Comparison of ENCODE assay signal across 17 cellular contexts in the genomic region with DNA sequence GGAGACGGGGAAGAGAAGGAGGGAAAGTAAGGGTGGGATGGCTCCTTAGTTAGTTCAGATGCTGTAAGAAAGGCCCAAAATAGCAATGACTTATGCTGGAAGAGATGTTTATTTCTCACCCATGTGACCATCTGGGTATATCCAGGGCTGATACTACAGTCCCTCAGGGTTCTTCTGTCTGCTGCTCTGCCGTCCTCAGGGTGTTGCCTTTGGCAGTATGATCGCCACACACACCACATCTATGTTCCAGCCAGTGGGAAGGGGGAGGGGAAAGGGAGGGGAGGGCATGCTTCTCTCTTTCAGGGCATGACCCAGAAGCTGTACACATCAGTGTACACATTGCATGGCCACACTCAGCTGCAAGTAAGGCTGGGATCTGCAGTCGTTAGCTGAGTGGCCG. TPM values are rescaled to one million over a fixed set of nuclear protein-coding genes. Genes with fewer than 3 reads are reported as not detected.
DNase-seq lines count a peak whose midpoint lies in the region; ATAC-seq and TF ChIP-seq lines count a peak whose summit lies in the region.
"Had no signal": no experiment of that assay in that cellular context is flagged by ENCODE, and none has a peak within 500 bp of the region (broad histone marks: within the 10 kb centered on the region; RNA-seq: fewer than 3 reads in every experiment).

No MANE protein-coding gene starts in this region.

- H3K9me3 Mint-ChIP-seq in brain, result no peaks in the 10 kb centered on the region
- H3K9me3 Mint-ChIP-seq: stimulated activated effector memory CD8-positive, alpha-beta T cell treated with anti-CD3 and anti-CD28 coated beads, Interleukin-12 subunit alpha, Interleukin-12 subunit beta, amount 100 ng/mL, for 72 hours had no signal

- intact Hi-C loops in left cardiac atrium (cut with DNase I), result loop anchor here in 1 of 2 donors (10.0 kb wide), 1 partner anchor 410 kb away; no protein-coding TSS in a partner anchor
- intact Hi-C loops in posterior vena cava (cut with DNase I), result loop anchor here in 1 of 2 donors (10.0 kb wide), 1 partner anchor 230 kb away; a partner anchor contains a TSS

- peaks cover 55% of the 10 kb centered on the region for H3K4me1 Mint-ChIP-seq in brain

- peak; percentile 43 to 56 for ATAC-seq in left cardiac atrium
- ATAC-seq: activated CD8-positive, alpha-beta memory T cell treated with anti-CD3 and anti-CD28 coated beads, Interleukin-2, amount 10 ng/mL, durations not matched to agents 7 days and 5 days; foreskin keratinocyte; stimulated activated effector memory CD8-positive, alpha-beta T cell treated with anti-CD3 and anti-CD28 coated beads, Interleukin-12 subunit alpha, Interleukin-12 subunit beta, amount 100 ng/mL, for 72 hours; upper lobe of right lung had no signal

- DNase-seq in left cardiac atrium (no peak), posterior vena cava (ENCODE audit: low spot score) (peak; percentile 61), cerebellum (ENCODE audit: low spot score) (no peak), GM20000 (ENCODE audit: low spot score) (no peak), WERI-Rb-1 (no peak)
- DNase-seq in stimulated activated CD8-positive, alpha-beta memory T cell treated with anti-CD3 and anti-CD28 coated beads, Interleukin-4, amount 100 ng/mL, for 48 hours, result no peak
- DNase-seq: activated CD8-positive, alpha-beta memory T cell treated with anti-CD3 and anti-CD28 coated beads, Interleukin-2, amount 10 ng/mL, durations not matched to agents 7 days and 5 days; activated gamma-delta T cell treated with Interleukin-2 at 50 U/mL for 16 hours; Caco-2; foreskin keratinocyte; Karpas-422; mammary epithelial cell; T-helper 1 cell; upper lobe of right lung had no signal

- TF ChIP-seq CTCF in brain (conservative IDR thresholded peaks at IDR 0.05) (no peak), GM20000 (IDR thresholded peaks at IDR 0.05; ENCODE audit: extremely low read depth, missing control alignments) (no peak), WERI-Rb-1 (IDR thresholded peaks at IDR 0.05; ENCODE audit: low read depth, low read length) (no peak)

- peak overlapping the region in 3 of 5 experiments; percentile 15 to 61 (median 60) for H3K27ac Mint-ChIP-seq in brain
- H3K27ac Mint-ChIP-seq: activated CD8-positive, alpha-beta memory T cell treated with anti-CD3 and anti-CD28 coated beads, Interleukin-2, amount 10 ng/mL, durations not matched to agents 7 days and 5 days; stimulated activated effector memory CD8-positive, alpha-beta T cell treated with anti-CD3 and anti-CD28 coated beads, Interleukin-12 subunit alpha, Interleukin-12 subunit beta, amount 100 ng/mL, for 72 hours had no signal

- H3K9me3 ChIP-seq in BLaER1 (no peaks in the 10 kb centered on the region), WERI-Rb-1 (ENCODE audit: severe bottlenecking) (no peaks in the 10 kb centered on the region)
- H3K9me3 ChIP-seq: Caco-2, upper lobe of right lung had no signal

- H4K20me1 ChIP-seq in BLaER1, result peaks cover 100% of the 10 kb centered on the region

- no peak overlapping the region for H3K4me3 Mint-ChIP-seq in brain
- H3K4me3 Mint-ChIP-seq: activated CD8-positive, alpha-beta memory T cell treated with anti-CD3 and anti-CD28 coated beads, Interleukin-2, amount 10 ng/mL, durations not matched to agents 7 days and 5 days; stimulated activated effector memory CD8-positive, alpha-beta T cell treated with anti-CD3 and anti-CD28 coated beads, Interleukin-12 subunit alpha, Interleukin-12 subunit beta, amount 100 ng/mL, for 72 hours had no signal

- no peaks in the 10 kb centered on the region for H3K36me3 ChIP-seq in BLaER1
- H3K36me3 ChIP-seq in WERI-Rb-1, result peaks cover 17% of the 10 kb centered on the region
- H3K36me3 ChIP-seq: upper lobe of right lung had no signal

- H3K36me3 Mint-ChIP-seq in brain, result peaks cover 5% of the 10 kb centered on the region
- H3K36me3 Mint-ChIP-seq: activated CD8-positive, alpha-beta memory T cell treated with anti-CD3 and anti-CD28 coated beads, Interleukin-2, amount 10 ng/mL, durations not matched to agents 7 days and 5 days had no signal

- no peak overlapping the region for H3K9ac ChIP-seq in BLaER1

- H3K4me3 ChIP-seq in BLaER1 (no peak overlapping the region), WERI-Rb-1 (ENCODE audit: low read depth, low read length) (no peak overlapping the region)
- H3K4me3 ChIP-seq: upper lobe of right lung had no signal

- H3K27me3 Mint-ChIP-seq in brain, result no peaks in the 10 kb centered on the region

- peaks cover 59% of the 10 kb centered on the region for H3K4me1 ChIP-seq in BLaER1
- H3K4me1 ChIP-seq: Caco-2 had no signal

- H3K4me2 ChIP-seq in BLaER1, result peak overlapping the region; percentile 85

- H3K27me3 ChIP-seq in BLaER1 (no peaks in the 10 kb centered on the region), WERI-Rb-1 (ENCODE audit: insufficient read depth, low read depth, severe bottlenecking) (no peaks in the 10 kb centered on the region)
- H3K27me3 ChIP-seq: foreskin keratinocyte, upper lobe of right lung had no signal

- H3K27ac ChIP-seq in BLaER1 (no peak overlapping the region), WERI-Rb-1 (no peak overlapping the region)
- H3K27ac ChIP-seq: foreskin keratinocyte, upper lobe of right lung had no signal

RNA-seq across cellular contexts. Expression of a gene that starts 10.2 kb away (rescaled TPM):
- polyA plus RNA-seq in brain (ENCODE audit: insufficient read depth, low read depth, low replicate concordance), result 94.2 TPM
- total RNA-seq in left cardiac atrium (10 to 100 TPM; 29.6 to 77.5 TPM), posterior vena cava (100 to 1,000 TPM in 1 of 2 donors, 10 to 100 TPM in 1; 84.1 to 137 TPM), cerebellum (39.6 TPM)

RNA-seq across cellular contexts. Expression of a gene that starts 58.7 kb away (rescaled TPM):
- 25.6 TPM for polyA plus RNA-seq in brain (ENCODE audit: insufficient read depth, low read depth, low replicate concordance)
- total RNA-seq in left cardiac atrium (10 to 100 TPM; 79.3 to 80.8 TPM), posterior vena cava (10 to 100 TPM; 12.8 to 13.8 TPM), cerebellum (22.9 TPM)
- total RNA-seq: activated CD8-positive, alpha-beta memory T cell treated with anti-CD3 and anti-CD28 coated beads, Interleukin-2, amount 10 ng/mL, durations not matched to agents 7 days and 5 days had no signal
